In the genomic region with DNA sequence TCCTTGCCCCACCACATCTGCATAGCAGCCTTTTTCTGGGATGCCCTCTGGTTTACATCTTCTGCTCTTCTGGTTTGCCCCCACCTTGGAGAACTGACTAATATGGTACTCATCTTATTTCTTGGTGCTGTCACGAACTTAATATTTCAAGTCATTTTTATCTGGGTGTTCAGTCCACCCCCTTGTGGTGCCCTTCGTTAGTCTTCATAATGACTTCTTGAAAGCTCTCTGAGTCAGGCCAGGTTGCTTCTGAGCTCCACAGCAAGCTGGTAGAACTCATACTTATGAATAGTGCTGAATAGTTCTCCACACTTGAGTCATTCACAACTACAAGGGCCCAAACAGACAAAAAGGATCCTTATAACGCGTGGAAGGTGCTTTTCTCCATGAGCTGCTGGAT, we compare ENCODE assay signal across 15 cellular contexts. TPM values are rescaled to one million over a fixed set of nuclear protein-coding genes. Genes with fewer than 3 reads are reported as not detected.
DNase-seq lines count a peak whose midpoint lies in the region; ATAC-seq and TF ChIP-seq lines count a peak whose summit lies in the region.
"Had no signal": no experiment of that assay in that cellular context is flagged by ENCODE, and none has a peak within 500 bp of the region (broad histone marks: within the 10 kb centered on the region; RNA-seq: fewer than 3 reads in every experiment).

No MANE protein-coding gene starts in this region.

- H3K27me3 ChIP-seq in dorsolateral prefrontal cortex (no peaks in the 10 kb centered on the region), neuron (ENCODE audit: insufficient read depth, low read length) (no peaks in the 10 kb centered on the region)
- H3K27me3 ChIP-seq: BLaER1, stomach had no signal

- H3K9me3 ChIP-seq in neuron (ENCODE audit: low read length): no peaks in the 10 kb centered on the region
- H3K9me3 ChIP-seq: BLaER1, stomach had no signal

- peaks cover 17% of the 10 kb centered on the region for H3K4me1 ChIP-seq in neuron (ENCODE audit: insufficient read depth, low read length)
- H3K4me1 ChIP-seq: BLaER1, stomach had no signal

- peak in 5 of 56 donors; percentile 5 to 25 (median 10) for TF ChIP-seq CTCF in dorsolateral prefrontal cortex (IDR thresholded peaks at IDR 0.05 in 54 of 56, conservative IDR thresholded peaks at IDR 0.05 in 2 of 56; ENCODE audit: low read depth in 1 of 56, partially characterized antibody in 56 of 56)

- peak; percentile 31 for DNase-seq in AG08396 (ENCODE audit: low spot score)
- DNase-seq in M059J (ENCODE audit: low read depth): peak; percentile 87
- no peak for DNase-seq in dorsolateral prefrontal cortex
- no peak for DNase-seq in NCI-H345 (lab: John Stamatoyannopoulos, UW)
- DNase-seq: natural killer cell, NCI-H1694 treated with DMSO at 0.1 percent for 48 hours, stomach, WERI-Rb-1 had no signal

- H3K27ac ChIP-seq in dorsolateral prefrontal cortex: peak overlapping the region; percentile 14 to 93 (median 83)
- H3K27ac ChIP-seq: BLaER1, stomach, WERI-Rb-1 had no signal

- no peaks in the 10 kb centered on the region for H3K36me3 ChIP-seq in neuron (ENCODE audit: insufficient read depth, low read length)
- H3K36me3 ChIP-seq: BLaER1, stomach, WERI-Rb-1 had no signal

- no peak for ATAC-seq in HG02884 (IDR thresholded peaks at IDR 0.05; ENCODE audit: unreplicated experiment)
- ATAC-seq in GM18907 (IDR thresholded peaks at IDR 0.05; ENCODE audit: unreplicated experiment): no peak
- ATAC-seq in HG03025 (IDR thresholded peaks at IDR 0.05; ENCODE audit: low FRiP score, unreplicated experiment): no peak
- ATAC-seq: natural killer cell, Panc1 had no signal

- peak overlapping the region; percentile 70 for H2AFZ ChIP-seq in neuron (ENCODE audit: low read depth, low read length)

- intact Hi-C loops in dorsolateral prefrontal cortex (cut with DNase I): loop anchor here (2.0 to 5.0 kb wide), 3 partner anchors 65 to 116 kb away; no protein-coding TSS in a partner anchor

- H3K4me3 ChIP-seq in dorsolateral prefrontal cortex: peak overlapping the region in 36 of 59 donors; percentile 3 to 55 (median 28)
- peak overlapping the region; percentile 22 for H3K4me3 ChIP-seq in neuron (ENCODE audit: low read length)
- H3K4me3 ChIP-seq: BLaER1, stomach had no signal

RNA-seq across cellular contexts. Expression of gene TEKT3, which starts 35.8 kb away (rescaled TPM):
- total RNA-seq in M059J (2014; rRNA removed; shearing (Covaris generic)): not detected in 2 replicates
- 1 to 10 TPM in 112 of 120 experiments, under 1 TPM in 4, not detected in 4; 0.44 to 7.4 (median 2.7) TPM for total RNA-seq in dorsolateral prefrontal cortex
- total RNA-seq: activated T-helper 1 cell treated with anti-CD3 and anti-CD28 coated beads, Interleukin-12 subunit alpha, Interleukin-12 subunit beta, Interleukin-2, Interleukin-4 antibody, amounts not matched to agents 30 ng/mL and 10 ng/mL and 1 ng/mL, durations not matched to agents 14 hours and 24 hours and 36 hours had no signal

Comparison
In these comparisons a context has a peak if more than half of its experiments do, and no peak if none do; other contexts are left out.
1. DNase-seq: peak in AG08396 (single experiment) and M059J (single experiment); none in dorsolateral prefrontal cortex (0 of 10) and NCI-H345 (single experiment).